20 cellular contexts compared by ENCODE assay signal in the genomic region with DNA sequence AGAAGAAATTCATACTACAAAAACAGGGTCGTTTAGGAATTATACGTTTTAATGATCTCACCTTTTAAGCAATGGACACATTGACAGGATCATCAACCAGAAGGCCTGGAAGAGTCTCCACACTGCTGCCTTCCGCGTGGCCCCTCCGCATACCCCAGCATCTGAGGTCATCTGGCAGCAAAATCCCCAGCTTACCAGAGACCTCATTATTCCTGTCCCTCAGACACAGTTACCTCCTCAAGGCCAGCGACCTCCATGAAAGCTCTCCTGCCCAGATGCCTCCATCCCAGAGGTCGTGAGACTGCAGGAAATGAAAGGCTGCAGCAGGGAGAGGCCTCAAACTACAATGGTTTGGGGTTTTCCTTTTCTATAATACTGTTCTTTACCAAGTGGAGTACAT.
"Had no signal": no experiment of that assay in that cellular context is flagged by ENCODE, and none has a peak within 500 bp of the region (broad histone marks: within the 10 kb centered on the region; RNA-seq: fewer than 3 reads in every experiment).

No MANE protein-coding gene starts in this region.

- H3K9me3 Mint-ChIP-seq: natural killer cell treated with Interleukin-12 subunit alpha and Interleukin-12 subunit beta and Interleukin-15 and Interleukin-18, amount 100 ng/mL, for 72 hours; type B pancreatic cell had no signal

- H3K27me3 ChIP-seq: colonic mucosa, gastroesophageal sphincter, ovary, suprapubic skin, thyroid gland had no signal

- H3K4me3 Mint-ChIP-seq: natural killer cell treated with Interleukin-12 subunit alpha and Interleukin-12 subunit beta and Interleukin-15 and Interleukin-18, amount 100 ng/mL, for 72 hours; type B pancreatic cell had no signal

- H3K27me3 Mint-ChIP-seq: natural killer cell treated with Interleukin-12 subunit alpha and Interleukin-12 subunit beta and Interleukin-15 and Interleukin-18, amount 100 ng/mL, for 72 hours had no signal

- ATAC-seq: gastroesophageal sphincter; left colon; left ventricle myocardium superior; natural killer cell treated with Interleukin-12 subunit alpha and Interleukin-12 subunit beta and Interleukin-15 and Interleukin-18, amount 100 ng/mL, for 72 hours; right cardiac atrium had no signal

- H3K4me3 ChIP-seq: colonic mucosa, esophagus squamous epithelium, gastroesophageal sphincter, lung, ovary, suprapubic skin, thyroid gland had no signal

- H3K27ac Mint-ChIP-seq: type B pancreatic cell had no signal

- DNase-seq: colonic mucosa; dermis blood vessel endothelial cell; esophagus squamous epithelium; foreskin fibroblast; glutamatergic neuron; left colon; left ventricle myocardium superior; mesenchymal stem cell; midbrain; ovary; right cardiac atrium; small intestine; stimulated activated CD4-positive, alpha-beta T cell treated with anti-CD3 and anti-CD28 coated beads, Interleukin-2, amount 100 ng/mL, for 48 hours; stimulated activated naive CD4-positive, alpha-beta T cell treated with Interleukin-2 at 50 U/mL for 16 hours; thyroid gland had no signal

- H3K9me3 ChIP-seq: colonic mucosa, esophagus squamous epithelium, gastroesophageal sphincter, ovary, suprapubic skin, thyroid gland had no signal

- H3K36me3 ChIP-seq: colonic mucosa, esophagus squamous epithelium, gastroesophageal sphincter, ovary, suprapubic skin, thyroid gland had no signal

- H3K4me1 ChIP-seq: colonic mucosa, suprapubic skin had no signal

- H3K36me3 Mint-ChIP-seq: natural killer cell treated with Interleukin-12 subunit alpha and Interleukin-12 subunit beta and Interleukin-15 and Interleukin-18, amount 100 ng/mL, for 72 hours; type B pancreatic cell had no signal

- H3K27ac ChIP-seq: colonic mucosa, esophagus squamous epithelium, gastroesophageal sphincter, ovary, suprapubic skin, thyroid gland had no signal
